ENCODE assay signal across 1 cellular context in the genomic region with DNA sequence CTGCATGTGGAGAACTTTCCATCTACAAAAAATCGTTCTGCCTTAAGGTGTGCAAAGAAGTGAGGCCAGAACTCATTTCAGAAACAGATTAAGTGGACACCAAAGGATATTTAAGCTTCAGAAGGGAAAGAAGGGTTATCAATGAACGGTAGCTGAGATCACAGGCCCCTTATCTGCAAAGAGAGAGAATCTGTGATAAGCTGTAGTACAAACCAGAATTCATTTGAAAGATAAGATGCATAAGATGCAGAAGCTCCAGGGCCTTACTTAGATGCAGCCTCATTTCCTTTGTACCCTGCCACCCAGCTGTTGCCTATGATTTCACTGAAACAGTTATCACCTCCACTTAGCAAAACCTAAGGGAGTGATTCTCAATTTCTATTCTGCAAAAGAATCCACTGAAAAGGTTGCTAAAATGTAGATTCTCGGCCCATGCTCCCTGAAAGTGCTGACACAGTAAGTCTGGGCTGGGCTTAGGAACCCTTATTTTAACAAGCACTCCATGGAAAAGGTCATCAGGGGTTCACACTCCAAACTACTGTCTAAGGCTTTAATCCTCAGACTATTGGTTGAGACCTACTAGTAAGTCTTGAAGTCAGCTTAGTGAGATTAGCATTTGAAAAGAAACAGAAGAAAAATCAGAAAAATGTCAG.
TF ChIP-seq lines count a peak whose summit lies in the region.

No MANE protein-coding gene starts in this region.

TF ChIP-seq in IMR-90, 13 proteins besides CTCF, POLR2A, EP300 and RAD21 (continued from another document):
- TF ChIP-seq MAFK (IDR thresholded peaks at IDR 0.05; ENCODE audit: low read depth, low read length) (peak; percentile 55), NFE2L2 (IDR thresholded peaks at IDR 0.05; ENCODE audit: low read depth, low read length) (no peak)
TF ChIP-seq in IMR-90: peak in this region for 1.
